Comparison of ENCODE assay signal across 23 cellular contexts in the genomic region with DNA sequence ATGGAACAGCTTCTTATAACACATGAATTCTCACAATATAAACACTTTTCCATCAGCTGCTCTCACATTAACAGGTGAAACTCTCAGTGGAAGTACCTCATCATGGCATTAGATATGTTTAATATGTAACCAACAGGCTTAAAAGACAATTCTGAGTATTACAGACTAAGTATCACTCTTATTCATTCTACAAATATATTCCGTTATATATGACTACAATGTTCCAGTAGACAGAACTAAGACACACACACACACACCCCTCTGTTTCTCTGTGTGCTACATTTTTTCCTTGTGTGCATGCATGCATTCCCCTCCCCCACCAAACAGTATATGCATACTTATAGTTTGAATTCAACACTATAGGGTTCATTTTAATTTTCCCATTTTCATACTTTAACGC. TPM values are rescaled to one million over a fixed set of nuclear protein-coding genes. Genes with fewer than 3 reads are reported as not detected.
DNase-seq lines count a peak whose midpoint lies in the region; ATAC-seq, FAIRE-seq and TF ChIP-seq lines count a peak whose summit lies in the region.
"Had no signal": no experiment of that assay in that cellular context is flagged by ENCODE, and none has a peak within 500 bp of the region (broad histone marks: within the 10 kb centered on the region; RNA-seq: fewer than 3 reads in every experiment).

No MANE protein-coding gene starts in this region.

- H3K27me3 Mint-ChIP-seq in activated CD4-positive, alpha-beta T cell treated with anti-CD3 and anti-CD28 coated beads, Interleukin-2, amount 10 ng/mL, durations not matched to agents 24 days and 14 days, result no peaks in the 10 kb centered on the region
- H3K27me3 Mint-ChIP-seq in activated naive CD4-positive, alpha-beta T cell treated with anti-CD3 and anti-CD28 coated beads, Interleukin-2, amount 50 U/mL, for 24 hours, result no peaks in the 10 kb centered on the region
- H3K27me3 Mint-ChIP-seq in activated naive CD4-positive, alpha-beta T cell treated with anti-CD3 and anti-CD28 coated beads, Interleukin-2, amount 10 ng/mL, durations not matched to agents 7 days and 5 days, result no peaks in the 10 kb centered on the region
- H3K27me3 Mint-ChIP-seq in T-helper 17 cell, result no peaks in the 10 kb centered on the region
- H3K27me3 Mint-ChIP-seq: CD8-positive, alpha-beta memory T cell had no signal

- no peaks in the 10 kb centered on the region for H3K27me3 ChIP-seq in GM12878 (replicated peaks in 1 of 2; ENCODE audit: control insufficient read depth in 2 of 2, insufficient read depth in 2 of 2, low read length in 1 of 2)

- peaks cover 48% of the 10 kb centered on the region for H3K36me3 Mint-ChIP-seq in activated CD4-positive, alpha-beta T cell treated with anti-CD3 and anti-CD28 coated beads, Interleukin-2, amount 10 ng/mL, durations not matched to agents 24 days and 14 days (ENCODE audit: low read depth)
- peaks cover 21% of the 10 kb centered on the region for H3K36me3 Mint-ChIP-seq in activated naive CD4-positive, alpha-beta T cell treated with anti-CD3 and anti-CD28 coated beads, Interleukin-2, amount 50 U/mL, for 24 hours
- H3K36me3 Mint-ChIP-seq in activated naive CD4-positive, alpha-beta T cell treated with anti-CD3 and anti-CD28 coated beads, Interleukin-2, amount 10 ng/mL, durations not matched to agents 7 days and 5 days, result peaks cover 31% of the 10 kb centered on the region
- H3K36me3 Mint-ChIP-seq in T-helper 17 cell (ENCODE audit: low read depth), result peaks cover 23% of the 10 kb centered on the region

- ATAC-seq in T-helper 17 cell, result no peak
- peak; percentile 21 for ATAC-seq in GM12878
- ATAC-seq: GM23338 had no signal

- TF ChIP-seq CTCF in GM12878 (IDR thresholded peaks at IDR 0.05 in 2 of 3, conservative IDR thresholded peaks at IDR 0.05 in 1 of 3; ENCODE audit: control insufficient read depth in 2 of 3, extremely low read depth in 1 of 3, insufficient read depth in 1 of 3, low read depth in 3 of 3, low read length in 3 of 3) (no peak), kidney (IDR thresholded peaks at IDR 0.05; ENCODE audit: borderline replicate concordance, extremely low read depth, insufficient read depth) (no peak)

- no TSS peak for BruUV-seq in GM12878 (replicated peaks; lab: Mats Ljungman, UMichigan)

- no peak overlapping the region for H3K4me2 ChIP-seq in GM12878 (ENCODE audit: control insufficient read depth, insufficient read depth)
- H3K4me2 ChIP-seq: GM23338 had no signal

- SMC1A ChIA-PET in GM12878 (lab: Charles Lee; ENCODE audit: uncharacterized antibody, unreplicated experiment), result interaction anchor here (1.1 kb wide), 1 partner anchor 14 kb away, joined by 4 read pairs; no protein-coding TSS in a partner anchor

- no peaks in the 10 kb centered on the region; the same call in none of the 2 replicates for H3K79me2 ChIP-seq in GM12878 (ENCODE audit: control insufficient read depth, insufficient read depth, low read length)

- H3K27ac Mint-ChIP-seq in activated CD4-positive, alpha-beta T cell treated with anti-CD3 and anti-CD28 coated beads, Interleukin-2, amount 10 ng/mL, durations not matched to agents 24 days and 14 days, result peak overlapping the region; percentile 54
- peak overlapping the region; percentile 72 for H3K27ac Mint-ChIP-seq in activated naive CD4-positive, alpha-beta T cell treated with anti-CD3 and anti-CD28 coated beads, Interleukin-2, amount 50 U/mL, for 24 hours
- H3K27ac Mint-ChIP-seq in activated naive CD4-positive, alpha-beta T cell treated with anti-CD3 and anti-CD28 coated beads, Interleukin-2, amount 10 ng/mL, durations not matched to agents 7 days and 5 days, result no peak overlapping the region
- H3K27ac Mint-ChIP-seq in T-helper 17 cell, result peak overlapping the region; percentile 78
- H3K27ac Mint-ChIP-seq: CD8-positive, alpha-beta memory T cell; GM23338 had no signal

- H3K4me3 Mint-ChIP-seq in activated CD4-positive, alpha-beta T cell treated with anti-CD3 and anti-CD28 coated beads, Interleukin-2, amount 10 ng/mL, durations not matched to agents 24 days and 14 days, result no peak overlapping the region
- H3K4me3 Mint-ChIP-seq in activated naive CD4-positive, alpha-beta T cell treated with anti-CD3 and anti-CD28 coated beads, Interleukin-2, amount 50 U/mL, for 24 hours, result no peak overlapping the region
- no peak overlapping the region for H3K4me3 Mint-ChIP-seq in activated naive CD4-positive, alpha-beta T cell treated with anti-CD3 and anti-CD28 coated beads, Interleukin-2, amount 10 ng/mL, durations not matched to agents 7 days and 5 days
- no peak overlapping the region for H3K4me3 Mint-ChIP-seq in T-helper 17 cell
- H3K4me3 Mint-ChIP-seq: CD8-positive, alpha-beta memory T cell; GM23338 had no signal

- intact Hi-C loops in activated CD4-positive, alpha-beta T cell treated with anti-CD3 and anti-CD28 coated beads, Interleukin-2, amount 10 ng/mL, durations not matched to agents 24 days and 14 days (cut with micrococcal nuclease), result loop anchor here (2.0 kb wide), 1 partner anchor 84 kb away; no protein-coding TSS in a partner anchor
- intact Hi-C loops in GM12878 (cut with micrococcal nuclease; ENCODE audit: unreplicated experiment) (no loop called here), kidney (cut with DNase I) (no loop called here)

- FAIRE-seq in GM12878 (lab: Jason Lieb, UNC) (no peak), kidney (lab: Jason Lieb, UNC) (no peak), frontal cortex (lab: Jason Lieb, UNC) (no peak)
- FAIRE-seq: GM18507 had no signal

- in situ Hi-C loops in GM12878 (cut with MboI), result no loop called here

- RAD21 ChIA-PET in GM12878 (lab: Charles Lee; ENCODE audit: unreplicated experiment), result no interaction called here

- no peak overlapping the region for H3K9ac ChIP-seq in GM12878 (ENCODE audit: control insufficient read depth, insufficient read depth, low read length)
- H3K9ac ChIP-seq in kidney (ENCODE audit: low read length in 2 of 2), result no peak overlapping the region

- H3K4me3 ChIP-seq in GM12878 (no peak overlapping the region), kidney (ENCODE audit: low read length in 2 of 2) (no peak overlapping the region)
- H3K4me3 ChIP-seq: GM23338, HAP-1 had no signal

- no peak for TF ChIP-seq RAD21 in GM12878 (IDR thresholded peaks at IDR 0.05; ENCODE audit: insufficient read depth, low read depth, low read length)

- no peaks in the 10 kb centered on the region for H3K9me3 ChIP-seq in T-helper 17 cell (ENCODE audit: control insufficient read depth, low read length, poor library complexity, severe bottlenecking)
- no peaks in the 10 kb centered on the region for H3K9me3 ChIP-seq in GM12878 (replicated peaks; ENCODE audit: control insufficient read depth, insufficient read depth, low read length)
- H3K9me3 ChIP-seq in kidney (ENCODE audit: control insufficient read depth in 1 of 2, low read length in 2 of 2), result no peaks in the 10 kb centered on the region
- H3K9me3 ChIP-seq: HAP-1 had no signal

- WGBS in GM12878 (ENCODE audit: insufficient coverage, insufficient replicate concordance, low lambda C conversion rate, missing lambda C conversion rate), result 65% methylated on average over 2 of the region's 2 CpGs

- no peak overlapping the region for H2AFZ ChIP-seq in GM12878 (ENCODE audit: control insufficient read depth, low read depth, low read length)
- H2AFZ ChIP-seq: GM23338 had no signal

- POLR2A ChIA-PET in GM12878 (lab: Charles Lee), result no interaction called here

- TF ChIP-seq EP300 in GM12878 (IDR thresholded peaks at IDR 0.05; ENCODE audit: borderline replicate concordance in 1 of 2, control insufficient read depth in 1 of 2, low read depth in 2 of 2, low read length in 2 of 2), result no peak

- CTCF ChIA-PET in activated naive CD4-positive, alpha-beta T cell treated with anti-CD3 and anti-CD28 coated beads, Interleukin-2, amount 10 ng/mL, durations not matched to agents 7 days and 5 days (lab: Charles Lee), result no interaction called here
- CTCF ChIA-PET in GM12878 (lab: Yijun Ruan, JAX), result no interaction called here

- H4K20me1 ChIP-seq in GM12878 (ENCODE audit: control insufficient read depth, insufficient read depth), result no peaks in the 10 kb centered on the region

- H3K4me1 Mint-ChIP-seq in activated CD4-positive, alpha-beta T cell treated with anti-CD3 and anti-CD28 coated beads, Interleukin-2, amount 10 ng/mL, durations not matched to agents 24 days and 14 days, result peaks cover 18% of the 10 kb centered on the region
- peaks cover 34% of the 10 kb centered on the region for H3K4me1 Mint-ChIP-seq in activated naive CD4-positive, alpha-beta T cell treated with anti-CD3 and anti-CD28 coated beads, Interleukin-2, amount 50 U/mL, for 24 hours
- peaks cover 7% of the 10 kb centered on the region for H3K4me1 Mint-ChIP-seq in activated naive CD4-positive, alpha-beta T cell treated with anti-CD3 and anti-CD28 coated beads, Interleukin-2, amount 10 ng/mL, durations not matched to agents 7 days and 5 days
- peaks cover 29% of the 10 kb centered on the region for H3K4me1 Mint-ChIP-seq in T-helper 17 cell
- H3K4me1 Mint-ChIP-seq: GM23338 had no signal

- no peaks in the 10 kb centered on the region for H3K9me3 Mint-ChIP-seq in activated CD4-positive, alpha-beta T cell treated with anti-CD3 and anti-CD28 coated beads, Interleukin-2, amount 10 ng/mL, durations not matched to agents 24 days and 14 days
- no peaks in the 10 kb centered on the region for H3K9me3 Mint-ChIP-seq in activated naive CD4-positive, alpha-beta T cell treated with anti-CD3 and anti-CD28 coated beads, Interleukin-2, amount 50 U/mL, for 24 hours
- no peaks in the 10 kb centered on the region for H3K9me3 Mint-ChIP-seq in activated naive CD4-positive, alpha-beta T cell treated with anti-CD3 and anti-CD28 coated beads, Interleukin-2, amount 10 ng/mL, durations not matched to agents 7 days and 5 days
- H3K9me3 Mint-ChIP-seq: CD8-positive, alpha-beta memory T cell; GM23338 had no signal

- no peaks in the 10 kb centered on the region for H3K4me1 ChIP-seq in GM12878 (ENCODE audit: control insufficient read depth, insufficient read depth, low read length)
- H3K4me1 ChIP-seq in kidney (ENCODE audit: control insufficient read depth in 1 of 2, insufficient read depth in 1 of 2, low read depth in 1 of 2, low read length in 2 of 2), result no peaks in the 10 kb centered on the region

- DNase-seq in activated CD4-positive, alpha-beta T cell treated with anti-CD3 and anti-CD28 coated beads, Interleukin-2, amount 10 ng/mL, durations not matched to agents 24 days and 14 days, result no peak
- no peak for DNase-seq in activated CD4-positive, alpha-beta T cell treated with anti-CD3 and anti-CD28 coated beads for 48 hours
- no peak for DNase-seq in activated naive CD4-positive, alpha-beta T cell treated with anti-CD3 and anti-CD28 coated beads, Interleukin-2, amount 10 ng/mL, durations not matched to agents 7 days and 5 days
- DNase-seq in T-helper 17 cell, result no peak
- no peak for DNase-seq in GM12878 (ENCODE audit: low read depth, low spot score)
- no peak for DNase-seq in kidney
- no peak for DNase-seq in frontal cortex (ENCODE audit: low spot score in 2 of 2)
- DNase-seq: AML-193; C1 segment of cervical spinal cord; Calu3; CD8-positive, alpha-beta memory T cell; DMS153; Kasumi-1; NCI-H1694; NCI-H2081; NCI-H2171; NCI-H345; NCI-H524 treated with DMSO at 0.1 percent for 48 hours; OCI-M1 had no signal

- no peak for TF ChIP-seq POLR2A in GM12878 (IDR thresholded peaks at IDR 0.05; ENCODE audit: low read depth, low read length)

- H3K27ac ChIP-seq in GM12878 (ENCODE audit: control insufficient read depth, insufficient read depth) (no peak overlapping the region), kidney (ENCODE audit: low read depth in 2 of 2, low read length in 2 of 2) (no peak overlapping the region)

- H3K36me3 ChIP-seq in GM12878 (ENCODE audit: control insufficient read depth in 2 of 2, insufficient read depth in 2 of 2, low read length in 1 of 2) (peaks cover 0 to 25% of the 10 kb centered on the region in 2 experiments), kidney (ENCODE audit: control insufficient read depth in 1 of 2, insufficient read depth in 2 of 2, low read length in 2 of 2) (peaks cover 14% of the 10 kb centered on the region in 2 donors)

RNA-seq across cellular contexts. Expression of gene MRPL3, which starts 32.4 kb away (rescaled TPM):
- total RNA-seq in activated CD4-positive, alpha-beta T cell treated with anti-CD3 and anti-CD28 coated beads, Interleukin-2, amount 10 ng/mL, durations not matched to agents 24 days and 14 days, result 175 and 189 TPM in 2 replicates
- total RNA-seq in T-helper 17 cell, result 10 to 100 TPM; 33.1 to 35.0 TPM
- 122 and 134 TPM in 2 replicates for total RNA-seq in GM12878 (2013; cell fraction: nucleolus; rRNA removed)
- total RNA-seq in GM12878 (2014; rRNA removed), result 193 and 201 TPM in 2 replicates
- 197 and 203 TPM in 2 replicates for total RNA-seq in GM12878 (2014; rRNA removed; fragmentation: Illumina TruSeq; extraction: Trizol)
- 127 and 129 TPM in 2 replicates for total RNA-seq in GM12878 (2021)
- polyA plus RNA-seq in GM12878 (2011; ENCODE audit: low read depth), result 53.9 TPM
- 237 and 308 TPM in 2 replicates for polyA plus RNA-seq in GM12878 (2011; rRNA removed)
- polyA plus RNA-seq in GM12878 (2011; cell fraction: cytosol; rRNA removed), result 120 and 173 TPM in 2 replicates
- polyA plus RNA-seq in GM12878 (2011; cell fraction: nucleus; rRNA removed), result 75.8 and 87.9 TPM in 2 replicates
- polyA plus RNA-seq in GM12878 (2012), result 65.9 and 78.8 TPM in 2 replicates
- polyA plus RNA-seq in GM12878 (2014; fragmentation: Illumina TruSeq; extraction: Trizol), result 307 and 353 TPM in 2 replicates
- polyA plus RNA-seq in GM12878 (2014; fragmentation: Nextera tagmentation; extraction: Ambion mirVana), result 100 to 1,000 TPM in 1 of 2 experiments, 10 to 100 TPM in 1; 91.6 to 107 TPM
- polyA plus RNA-seq in GM12878 (2014; rRNA removed), result 158 and 164 TPM in 2 replicates
- polyA plus RNA-seq in GM12878 (2016; fragmentation: Nextera tagmentation; extraction: Ambion mirVana), result 100 to 1,000 TPM; 248 to 249 TPM
- 130 and 195 TPM in 2 replicates for polyA minus RNA-seq in GM12878 (2011; rRNA and poly(A)+ RNA removed)
- 43.0 and 44.7 TPM in 2 replicates for polyA minus RNA-seq in GM12878 (2011; cell fraction: cytosol; rRNA and poly(A)+ RNA removed)
- 105 and 174 TPM in 2 replicates for polyA minus RNA-seq in GM12878 (2011; cell fraction: nucleus; rRNA and poly(A)+ RNA removed)
- 77.3 TPM for total RNA-seq in kidney
- 91.2 TPM for polyA plus RNA-seq in kidney (ENCODE audit: insufficient read depth, low read depth, low replicate concordance)
- 117 TPM for total RNA-seq in frontal cortex
